1 cellular context compared by ENCODE assay signal in genomic region chr1:165827199-165828102, GRCh38.
TF ChIP-seq lines count a peak whose summit lies in the region.

TSS of gene UCK2 (plus strand) at chr1:165827614. CDS start at chr1:165827834, 220 bp downstream.

TF ChIP-seq in HEK293, 187 proteins besides CTCF, POLR2A, EP300 and RAD21 (continued from another document and continues in another):
- TF ChIP-seq BCL6B (tag by site-specific recombination; IDR thresholded peaks at IDR 0.05): no peak
- TF ChIP-seq ZSCAN4 (tag by site-specific recombination; IDR thresholded peaks at IDR 0.05): no peak
- TF ChIP-seq ZNF239 (tag by site-specific recombination; IDR thresholded peaks at IDR 0.05): no peak
- TF ChIP-seq ZSCAN30 (tag by site-specific recombination; IDR thresholded peaks at IDR 0.05): peak; percentile 84
- TF ChIP-seq ZNF585B (tag by site-specific recombination; IDR thresholded peaks at IDR 0.05): no peak
- no peak for TF ChIP-seq ATF2 (tag by site-specific recombination; IDR thresholded peaks at IDR 0.05; ENCODE audit: low read depth)
- TF ChIP-seq ZNF266 (tag by site-specific recombination; IDR thresholded peaks at IDR 0.05; ENCODE audit: low read depth): no peak
- TF ChIP-seq ZNF391 (tag by site-specific recombination; IDR thresholded peaks at IDR 0.05; ENCODE audit: borderline replicate concordance, low read depth): no peak
- TF ChIP-seq ZNF350 (tag by site-specific recombination; IDR thresholded peaks at IDR 0.05): no peak
- no peak for TF ChIP-seq WT1 (tag by site-specific recombination; IDR thresholded peaks at IDR 0.05)
- no peak for TF ChIP-seq ZBTB11 (tag by site-specific recombination; conservative IDR thresholded peaks at IDR 0.05; ENCODE audit: low read depth)
- no peak for TF ChIP-seq PRDM6 (tag by site-specific recombination; IDR thresholded peaks at IDR 0.05)
- no peak for TF ChIP-seq ZNF560 (tag by site-specific recombination; IDR thresholded peaks at IDR 0.05; ENCODE audit: borderline replicate concordance)
- no peak for TF ChIP-seq ZNF132 (tag by site-specific recombination; IDR thresholded peaks at IDR 0.05; ENCODE audit: borderline replicate concordance)
- no peak for TF ChIP-seq ZNF433 (tag by site-specific recombination; IDR thresholded peaks at IDR 0.05; ENCODE audit: low read depth)
- TF ChIP-seq ZNF416 (tag by site-specific recombination; IDR thresholded peaks at IDR 0.05): no peak
- 0 out of 2 replicates have a peak, but pooled peaks have one; percentile 18 for TF ChIP-seq REST (tag by site-specific recombination; IDR thresholded peaks at IDR 0.05)
- no peak for TF ChIP-seq AEBP2 (tag by site-specific recombination; IDR thresholded peaks at IDR 0.05; ENCODE audit: borderline replicate concordance)
- 0 out of 2 replicates have a peak, but pooled peaks have one; percentile 6 for TF ChIP-seq IKZF3 (tag by site-specific recombination; IDR thresholded peaks at IDR 0.05)
- TF ChIP-seq ZNF639 (tag by site-specific recombination; IDR thresholded peaks at IDR 0.05): no peak
- 0 out of 2 replicates have a peak, but pooled peaks have one; percentile 54 for TF ChIP-seq HOXC10 (CRISPR knock-in tag; IDR thresholded peaks at IDR 0.05)
- peak; percentile 88 for TF ChIP-seq ZBTB26 (tag by site-specific recombination; optimal IDR thresholded peaks at IDR 0.05)
- no peak for TF ChIP-seq INSM2 (tag by site-specific recombination; IDR thresholded peaks at IDR 0.05)
- peak; percentile 28; the same call in 1 of the 2 replicates for TF ChIP-seq YY2 (tag by site-specific recombination; IDR thresholded peaks at IDR 0.05)
- TF ChIP-seq MYNN (tag by site-specific recombination; IDR thresholded peaks at IDR 0.05; ENCODE audit: borderline replicate concordance): no peak
- no peak for TF ChIP-seq ZNF138 (tag by site-specific recombination; IDR thresholded peaks at IDR 0.05; ENCODE audit: borderline replicate concordance)
- peak; percentile 97 for TF ChIP-seq ZBTB8A (tag by site-specific recombination; IDR thresholded peaks at IDR 0.05)
- peak; percentile 84; the same call in 1 of the 2 replicates for TF ChIP-seq PBX3 (CRISPR knock-in tag; IDR thresholded peaks at IDR 0.05)
- peak; percentile 24; the same call in 1 of the 2 replicates for TF ChIP-seq ZNF692 (tag by site-specific recombination; IDR thresholded peaks at IDR 0.05)
